Comparison of ENCODE assay signal across 1 cellular context in genomic region chr18:3665780-3666525, GRCh38.
A peak's percentile ranks its signal among the peaks of the same experiment; 100 is the strongest.
TF ChIP-seq lines count a peak whose summit lies in the region.

No MANE protein-coding gene starts in this region.

TF ChIP-seq in HepG2, 621 proteins besides CTCF, POLR2A, EP300 and RAD21 (continued from another document and continues in another):
- TF ChIP-seq, protein P1, sequence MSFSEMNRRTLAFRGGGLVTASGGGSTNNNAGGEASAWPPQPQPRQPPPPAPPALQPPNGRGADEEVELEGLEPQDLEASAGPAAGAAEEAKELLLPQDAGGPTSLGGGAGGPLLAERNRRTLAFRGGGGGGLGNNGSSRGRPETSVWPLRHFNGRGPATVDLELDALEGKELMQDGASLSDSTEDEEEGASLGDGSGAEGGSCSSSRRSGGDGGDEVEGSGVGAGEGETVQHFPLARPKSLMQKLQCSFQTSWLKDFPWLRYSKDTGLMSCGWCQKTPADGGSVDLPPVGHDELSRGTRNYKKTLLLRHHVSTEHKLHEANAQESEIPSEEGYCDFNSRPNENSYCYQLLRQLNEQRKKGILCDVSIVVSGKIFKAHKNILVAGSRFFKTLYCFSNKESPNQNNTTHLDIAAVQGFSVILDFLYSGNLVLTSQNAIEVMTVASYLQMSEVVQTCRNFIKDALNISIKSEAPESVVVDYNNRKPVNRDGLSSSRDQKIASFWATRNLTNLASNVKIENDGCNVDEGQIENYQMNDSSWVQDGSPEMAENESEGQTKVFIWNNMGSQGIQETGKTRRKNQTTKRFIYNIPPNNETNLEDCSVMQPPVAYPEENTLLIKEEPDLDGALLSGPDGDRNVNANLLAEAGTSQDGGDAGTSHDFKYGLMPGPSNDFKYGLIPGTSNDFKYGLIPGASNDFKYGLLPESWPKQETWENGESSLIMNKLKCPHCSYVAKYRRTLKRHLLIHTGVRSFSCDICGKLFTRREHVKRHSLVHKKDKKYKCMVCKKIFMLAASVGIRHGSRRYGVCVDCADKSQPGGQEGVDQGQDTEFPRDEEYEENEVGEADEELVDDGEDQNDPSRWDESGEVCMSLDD (CRISPR knock-in tag; IDR thresholded peaks at IDR 0.05; ENCODE audit: borderline replicate concordance): no peak
- peak; percentile 36 for TF ChIP-seq CCAR2 (optimal IDR thresholded peaks at IDR 0.05; ENCODE audit: low read depth, low read length)
- TF ChIP-seq, protein P2, sequence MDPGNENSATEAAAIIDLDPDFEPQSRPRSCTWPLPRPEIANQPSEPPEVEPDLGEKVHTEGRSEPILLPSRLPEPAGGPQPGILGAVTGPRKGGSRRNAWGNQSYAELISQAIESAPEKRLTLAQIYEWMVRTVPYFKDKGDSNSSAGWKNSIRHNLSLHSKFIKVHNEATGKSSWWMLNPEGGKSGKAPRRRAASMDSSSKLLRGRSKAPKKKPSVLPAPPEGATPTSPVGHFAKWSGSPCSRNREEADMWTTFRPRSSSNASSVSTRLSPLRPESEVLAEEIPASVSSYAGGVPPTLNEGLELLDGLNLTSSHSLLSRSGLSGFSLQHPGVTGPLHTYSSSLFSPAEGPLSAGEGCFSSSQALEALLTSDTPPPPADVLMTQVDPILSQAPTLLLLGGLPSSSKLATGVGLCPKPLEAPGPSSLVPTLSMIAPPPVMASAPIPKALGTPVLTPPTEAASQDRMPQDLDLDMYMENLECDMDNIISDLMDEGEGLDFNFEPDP (CRISPR knock-in tag; conservative IDR thresholded peaks at IDR 0.05): no peak
- no peak for TF ChIP-seq ELF4 (CRISPR knock-in tag; IDR thresholded peaks at IDR 0.05; ENCODE audit: borderline replicate concordance)
- TF ChIP-seq STAG1 (CRISPR knock-in tag; IDR thresholded peaks at IDR 0.05): peak; percentile 93
- 0 out of 2 replicates have a peak, but pooled peaks have one; percentile 20 for TF ChIP-seq ZNF629 (CRISPR knock-in tag; conservative IDR thresholded peaks at IDR 0.05)
- no peak for TF ChIP-seq BCLAF1 (IDR thresholded peaks at IDR 0.05)
- TF ChIP-seq RAD51 (IDR thresholded peaks at IDR 0.05; ENCODE audit: borderline replicate concordance): no peak
- TF ChIP-seq, protein P3, sequence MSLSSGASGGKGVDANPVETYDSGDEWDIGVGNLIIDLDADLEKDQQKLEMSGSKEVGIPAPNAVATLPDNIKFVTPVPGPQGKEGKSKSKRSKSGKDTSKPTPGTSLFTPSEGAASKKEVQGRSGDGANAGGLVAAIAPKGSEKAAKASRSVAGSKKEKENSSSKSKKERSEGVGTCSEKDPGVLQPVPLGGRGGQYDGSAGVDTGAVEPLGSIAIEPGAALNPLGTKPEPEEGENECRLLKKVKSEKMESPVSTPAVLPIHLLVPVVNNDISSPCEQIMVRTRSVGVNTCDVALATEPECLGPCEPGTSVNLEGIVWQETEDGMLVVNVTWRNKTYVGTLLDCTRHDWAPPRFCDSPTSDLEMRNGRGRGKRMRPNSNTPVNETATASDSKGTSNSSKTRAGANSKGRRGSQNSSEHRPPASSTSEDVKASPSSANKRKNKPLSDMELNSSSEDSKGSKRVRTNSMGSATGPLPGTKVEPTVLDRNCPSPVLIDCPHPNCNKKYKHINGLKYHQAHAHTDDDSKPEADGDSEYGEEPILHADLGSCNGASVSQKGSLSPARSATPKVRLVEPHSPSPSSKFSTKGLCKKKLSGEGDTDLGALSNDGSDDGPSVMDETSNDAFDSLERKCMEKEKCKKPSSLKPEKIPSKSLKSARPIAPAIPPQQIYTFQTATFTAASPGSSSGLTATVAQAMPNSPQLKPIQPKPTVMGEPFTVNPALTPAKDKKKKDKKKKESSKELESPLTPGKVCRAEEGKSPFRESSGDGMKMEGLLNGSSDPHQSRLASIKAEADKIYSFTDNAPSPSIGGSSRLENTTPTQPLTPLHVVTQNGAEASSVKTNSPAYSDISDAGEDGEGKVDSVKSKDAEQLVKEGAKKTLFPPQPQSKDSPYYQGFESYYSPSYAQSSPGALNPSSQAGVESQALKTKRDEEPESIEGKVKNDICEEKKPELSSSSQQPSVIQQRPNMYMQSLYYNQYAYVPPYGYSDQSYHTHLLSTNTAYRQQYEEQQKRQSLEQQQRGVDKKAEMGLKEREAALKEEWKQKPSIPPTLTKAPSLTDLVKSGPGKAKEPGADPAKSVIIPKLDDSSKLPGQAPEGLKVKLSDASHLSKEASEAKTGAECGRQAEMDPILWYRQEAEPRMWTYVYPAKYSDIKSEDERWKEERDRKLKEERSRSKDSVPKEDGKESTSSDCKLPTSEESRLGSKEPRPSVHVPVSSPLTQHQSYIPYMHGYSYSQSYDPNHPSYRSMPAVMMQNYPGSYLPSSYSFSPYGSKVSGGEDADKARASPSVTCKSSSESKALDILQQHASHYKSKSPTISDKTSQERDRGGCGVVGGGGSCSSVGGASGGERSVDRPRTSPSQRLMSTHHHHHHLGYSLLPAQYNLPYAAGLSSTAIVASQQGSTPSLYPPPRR (CRISPR knock-in tag; IDR thresholded peaks at IDR 0.05; ENCODE audit: borderline replicate concordance): peak; percentile 60; the same call in 1 of the 2 replicates
- no peak for TF ChIP-seq MYNN (CRISPR knock-in tag; IDR thresholded peaks at IDR 0.05; ENCODE audit: low read depth)
- 0 out of 2 replicates have a peak, but pooled peaks have one; percentile 23 for TF ChIP-seq ZBTB2 (CRISPR knock-in tag; IDR thresholded peaks at IDR 0.05; ENCODE audit: low read depth)
- no peak for TF ChIP-seq PRMT3 (CRISPR knock-in tag; IDR thresholded peaks at IDR 0.05; ENCODE audit: borderline replicate concordance, low read depth)
- TF ChIP-seq KLF13 (CRISPR knock-in tag; IDR thresholded peaks at IDR 0.05): no peak
- TF ChIP-seq MTA3 (CRISPR knock-in tag; IDR thresholded peaks at IDR 0.05): no peak
- TF ChIP-seq ZNF780A (CRISPR knock-in tag; IDR thresholded peaks at IDR 0.05): no peak
- peak; percentile 60; the same call in 1 of the 2 replicates for TF ChIP-seq KAT8 (CRISPR knock-in tag; IDR thresholded peaks at IDR 0.05)
- TF ChIP-seq, protein P4, sequence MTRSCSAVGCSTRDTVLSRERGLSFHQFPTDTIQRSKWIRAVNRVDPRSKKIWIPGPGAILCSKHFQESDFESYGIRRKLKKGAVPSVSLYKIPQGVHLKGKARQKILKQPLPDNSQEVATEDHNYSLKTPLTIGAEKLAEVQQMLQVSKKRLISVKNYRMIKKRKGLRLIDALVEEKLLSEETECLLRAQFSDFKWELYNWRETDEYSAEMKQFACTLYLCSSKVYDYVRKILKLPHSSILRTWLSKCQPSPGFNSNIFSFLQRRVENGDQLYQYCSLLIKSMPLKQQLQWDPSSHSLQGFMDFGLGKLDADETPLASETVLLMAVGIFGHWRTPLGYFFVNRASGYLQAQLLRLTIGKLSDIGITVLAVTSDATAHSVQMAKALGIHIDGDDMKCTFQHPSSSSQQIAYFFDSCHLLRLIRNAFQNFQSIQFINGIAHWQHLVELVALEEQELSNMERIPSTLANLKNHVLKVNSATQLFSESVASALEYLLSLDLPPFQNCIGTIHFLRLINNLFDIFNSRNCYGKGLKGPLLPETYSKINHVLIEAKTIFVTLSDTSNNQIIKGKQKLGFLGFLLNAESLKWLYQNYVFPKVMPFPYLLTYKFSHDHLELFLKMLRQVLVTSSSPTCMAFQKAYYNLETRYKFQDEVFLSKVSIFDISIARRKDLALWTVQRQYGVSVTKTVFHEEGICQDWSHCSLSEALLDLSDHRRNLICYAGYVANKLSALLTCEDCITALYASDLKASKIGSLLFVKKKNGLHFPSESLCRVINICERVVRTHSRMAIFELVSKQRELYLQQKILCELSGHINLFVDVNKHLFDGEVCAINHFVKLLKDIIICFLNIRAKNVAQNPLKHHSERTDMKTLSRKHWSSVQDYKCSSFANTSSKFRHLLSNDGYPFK (CRISPR knock-in tag; IDR thresholded peaks at IDR 0.05; ENCODE audit: borderline replicate concordance): 0 out of 2 replicates have a peak, but pooled peaks have one; percentile 18
- TF ChIP-seq RBAK (CRISPR knock-in tag; IDR thresholded peaks at IDR 0.05): no peak
- no peak; the same call in 1 of the 2 replicates for TF ChIP-seq GATAD1 (CRISPR knock-in tag; IDR thresholded peaks at IDR 0.05)
- no peak for TF ChIP-seq SNAI1 (CRISPR knock-in tag; IDR thresholded peaks at IDR 0.05; ENCODE audit: borderline replicate concordance)
- TF ChIP-seq ZNF224 (CRISPR knock-in tag; IDR thresholded peaks at IDR 0.05): no peak
- TF ChIP-seq HMGXB4 (CRISPR knock-in tag; IDR thresholded peaks at IDR 0.05; ENCODE audit: borderline replicate concordance in 1 of 2, low read depth in 1 of 2): peak; percentile 42 to 64; a peak in 1 of 4 replicates
- TF ChIP-seq, protein P5, sequence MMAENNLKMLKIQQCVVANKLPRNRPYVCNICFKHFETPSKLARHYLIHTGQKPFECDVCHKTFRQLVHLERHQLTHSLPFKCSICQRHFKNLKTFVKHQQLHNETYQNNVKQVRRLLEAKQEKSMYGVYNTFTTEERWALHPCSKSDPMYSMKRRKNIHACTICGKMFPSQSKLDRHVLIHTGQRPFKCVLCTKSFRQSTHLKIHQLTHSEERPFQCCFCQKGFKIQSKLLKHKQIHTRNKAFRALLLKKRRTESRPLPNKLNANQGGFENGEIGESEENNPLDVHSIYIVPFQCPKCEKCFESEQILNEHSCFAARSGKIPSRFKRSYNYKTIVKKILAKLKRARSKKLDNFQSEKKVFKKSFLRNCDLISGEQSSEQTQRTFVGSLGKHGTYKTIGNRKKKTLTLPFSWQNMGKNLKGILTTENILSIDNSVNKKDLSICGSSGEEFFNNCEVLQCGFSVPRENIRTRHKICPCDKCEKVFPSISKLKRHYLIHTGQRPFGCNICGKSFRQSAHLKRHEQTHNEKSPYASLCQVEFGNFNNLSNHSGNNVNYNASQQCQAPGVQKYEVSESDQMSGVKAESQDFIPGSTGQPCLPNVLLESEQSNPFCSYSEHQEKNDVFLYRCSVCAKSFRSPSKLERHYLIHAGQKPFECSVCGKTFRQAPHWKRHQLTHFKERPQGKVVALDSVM (CRISPR knock-in tag; IDR thresholded peaks at IDR 0.05): no peak
- no peak; the same call in 1 of the 2 replicates for TF ChIP-seq ZNF232 (CRISPR knock-in tag; IDR thresholded peaks at IDR 0.05; ENCODE audit: borderline replicate concordance)
- no peak for TF ChIP-seq ZNF598 (CRISPR knock-in tag; IDR thresholded peaks at IDR 0.05; ENCODE audit: borderline replicate concordance)
- TF ChIP-seq ZXDC (CRISPR knock-in tag; IDR thresholded peaks at IDR 0.05): 0 out of 2 replicates have a peak, but pooled peaks have one; percentile 44
- no peak for TF ChIP-seq ZNF33B (CRISPR knock-in tag; IDR thresholded peaks at IDR 0.05)
- TF ChIP-seq THAP7 (CRISPR knock-in tag; IDR thresholded peaks at IDR 0.05): no peak
- TF ChIP-seq HDAC2 (CRISPR knock-in tag; IDR thresholded peaks at IDR 0.05): peak; percentile 83
